33 cellular contexts compared by ENCODE assay signal in genomic region chr18:79801641-79802040, GRCh38. TPM values are rescaled to one million over a fixed set of nuclear protein-coding genes. Genes with fewer than 3 reads are reported as not detected.
"Had no signal": no experiment of that assay in that cellular context is flagged by ENCODE, and none has a peak within 500 bp of the region (broad histone marks: within the 10 kb centered on the region; RNA-seq: fewer than 3 reads in every experiment).

No MANE protein-coding gene starts in this region.

- DNase-seq: activated CD4-positive, alpha-beta T cell treated with anti-CD3 and anti-CD28 coated beads, Interleukin-2, amount 10 ng/mL, durations not matched to agents 7 days and 5 days; activated CD4-positive, alpha-beta T cell treated with anti-CD3 and anti-CD28 coated beads, Interleukin-2, amount 50 U/mL, for 48 hours; activated CD8-positive, alpha-beta memory T cell treated with anti-CD3 and anti-CD28 coated beads, Interleukin-2, amount 50 U/mL, for 4 hours; activated naive CD4-positive, alpha-beta T cell; activated naive CD4-positive, alpha-beta T cell treated with anti-CD3 and anti-CD28 coated beads, Interleukin-2, amount 50 U/mL, for 16 hours; activated naive CD8-positive, alpha-beta T cell treated with anti-CD3 and anti-CD28 coated beads for 36 hours; activated T-cell treated with anti-CD3 and anti-CD28 coated beads for 4 hours; activated T-cell treated with anti-CD3 and anti-CD28 coated beads, Interleukin-2, amount 50 U/mL, for 4 hours; amygdala; NCI-H1092 treated with DMSO at 0.1 percent for 48 hours; NCI-H1417; NCI-H146; NCI-H187; NCI-H2029 treated with DMSO at 0.1 percent for 48 hours; NCI-H2107; NCI-H2171; NCI-H510A; NCI-H526; NCI-H748 treated with DMSO at 0.1 percent for 48 hours; NK-92 treated with Interleukin-12 subunit alpha and Interleukin-12 subunit beta, amount 100 ng/mL, for 24 hours; PC-9; SHP77; SJCRH30; T1000 had no signal

- H3K4me3 ChIP-seq: ascending aorta, cardiac muscle cell, K562, PC-9, SJCRH30, SK-N-MC had no signal

- FAIRE-seq: K562 had no signal

- H3K36me3 ChIP-seq: ascending aorta, cardiac muscle cell, SJCRH30 had no signal

- H3K27ac ChIP-seq: ascending aorta, cardiac muscle cell, PC-9, SJCRH30, SK-N-MC had no signal

- H3K9me3 Mint-ChIP-seq: activated CD4-positive, alpha-beta T cell treated with anti-CD3 and anti-CD28 coated beads, Interleukin-2, amount 10 ng/mL, durations not matched to agents 7 days and 5 days; activated naive CD8-positive, alpha-beta T cell treated with anti-CD3 and anti-CD28 coated beads for 36 hours; activated T-cell treated with anti-CD3 and anti-CD28 coated beads, Interleukin-2, amount 50 U/mL, for 4 hours; activated T-helper 1 cell treated with anti-CD3 and anti-CD28 coated beads, Interleukin-12 subunit alpha, Interleukin-12 subunit beta, Interleukin-2, Interleukin-4 antibody, amounts not matched to agents 30 ng/mL and 10 ng/mL and 1 ng/mL, durations not matched to agents 14 hours and 24 hours and 36 hours had no signal

- H3K4me3 Mint-ChIP-seq: activated CD4-positive, alpha-beta T cell treated with anti-CD3 and anti-CD28 coated beads, Interleukin-2, amount 10 ng/mL, durations not matched to agents 7 days and 5 days; activated naive CD8-positive, alpha-beta T cell treated with anti-CD3 and anti-CD28 coated beads for 36 hours; activated T-cell treated with anti-CD3 and anti-CD28 coated beads, Interleukin-2, amount 50 U/mL, for 4 hours; activated T-helper 1 cell treated with anti-CD3 and anti-CD28 coated beads, Interleukin-12 subunit alpha, Interleukin-12 subunit beta, Interleukin-2, Interleukin-4 antibody, amounts not matched to agents 30 ng/mL and 10 ng/mL and 1 ng/mL, durations not matched to agents 14 hours and 24 hours and 36 hours had no signal

- H3K27me3 ChIP-seq: SJCRH30 had no signal

- H3K27ac Mint-ChIP-seq: activated CD4-positive, alpha-beta T cell treated with anti-CD3 and anti-CD28 coated beads, Interleukin-2, amount 10 ng/mL, durations not matched to agents 7 days and 5 days; activated naive CD8-positive, alpha-beta T cell treated with anti-CD3 and anti-CD28 coated beads for 36 hours; activated T-helper 1 cell treated with anti-CD3 and anti-CD28 coated beads, Interleukin-12 subunit alpha, Interleukin-12 subunit beta, Interleukin-2, Interleukin-4 antibody, amounts not matched to agents 30 ng/mL and 10 ng/mL and 1 ng/mL, durations not matched to agents 14 hours and 24 hours and 36 hours had no signal

- H3K4me1 ChIP-seq: SJCRH30 had no signal

- ATAC-seq: activated T-cell treated with anti-CD3 and anti-CD28 coated beads, Interleukin-2, amount 50 U/mL, for 4 hours; K562 had no signal

- H3K9me3 ChIP-seq: ascending aorta, SJCRH30 had no signal

- H3K36me3 Mint-ChIP-seq: activated naive CD8-positive, alpha-beta T cell treated with anti-CD3 and anti-CD28 coated beads for 36 hours had no signal

RNA-seq across cellular contexts. Expression of gene KCNG2, which starts 3.9 kb away (rescaled TPM):
- total RNA-seq: activated CD4-positive, alpha-beta T cell treated with anti-CD3 and anti-CD28 coated beads, Interleukin-2, amount 10 ng/mL, durations not matched to agents 7 days and 5 days; activated naive CD8-positive, alpha-beta T cell treated with anti-CD3 and anti-CD28 coated beads for 36 hours; activated T-cell treated with anti-CD3 and anti-CD28 coated beads, Interleukin-2, amount 50 U/mL, for 4 hours; activated T-helper 1 cell treated with anti-CD3 and anti-CD28 coated beads, Interleukin-12 subunit alpha, Interleukin-12 subunit beta, Interleukin-2, Interleukin-4 antibody, amounts not matched to agents 30 ng/mL and 10 ng/mL and 1 ng/mL, durations not matched to agents 14 hours and 24 hours and 36 hours; ascending aorta; cardiac muscle cell; K562; M059J; OCI-LY7; PC-9; SJCRH30; T-helper 1 cell treated with Interleukin-12 subunit alpha and Interleukin-12 subunit beta and Interleukin-4 antibody, amounts not matched to agents 30 ng/mL and 1 ng/mL, for 36 hours; T-helper 2 cell treated with Interferon-gamma antibody and Interleukin-4, amounts not matched to agents 100 ng/mL and 5 ng/mL, for 36 hours had no signal
- polyA plus RNA-seq: K562 had no signal
